ENCODE assay signal across 1 cellular context in the genomic region with DNA sequence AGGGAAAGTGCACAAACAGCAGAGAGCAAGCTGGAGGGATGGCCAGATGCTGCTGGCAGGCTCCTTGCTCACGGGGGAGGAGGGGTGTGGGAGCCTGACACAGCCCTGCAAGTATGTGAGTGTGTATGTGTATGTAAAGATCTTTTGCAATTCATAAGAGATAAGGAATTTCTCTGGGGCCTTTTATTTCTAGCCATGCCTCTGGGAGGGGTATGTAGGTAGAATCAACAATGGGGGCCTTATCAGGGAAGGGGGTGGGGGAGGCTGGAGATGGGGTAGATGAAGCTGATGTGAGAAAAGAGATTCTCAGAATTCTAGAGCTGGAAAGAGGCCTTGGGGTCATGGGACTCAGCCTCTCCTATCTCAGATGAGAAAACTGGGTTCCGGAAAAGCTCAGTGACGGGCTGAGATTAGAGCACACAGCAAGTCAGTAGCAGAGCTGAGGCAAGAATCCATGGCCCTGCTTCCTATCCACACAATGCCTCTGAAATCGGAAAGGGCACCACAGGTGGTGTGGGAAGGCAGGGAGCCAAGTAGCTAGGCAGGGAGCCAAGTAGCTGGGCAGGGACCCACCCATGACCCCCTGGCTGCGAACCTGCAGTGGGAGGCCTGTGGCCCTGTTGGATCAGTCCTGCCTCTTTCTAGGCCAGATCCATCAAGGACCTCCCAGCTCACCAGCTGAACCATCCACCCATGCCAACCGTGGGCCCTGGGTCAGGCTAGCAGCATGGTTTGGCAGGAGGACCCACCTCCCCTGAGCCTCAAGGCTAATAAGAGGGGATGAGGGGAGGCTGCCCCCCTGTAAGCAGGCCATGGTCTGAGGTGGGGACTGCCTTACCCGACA.
A peak's percentile ranks its signal among the peaks of the same experiment; 100 is the strongest.
TF ChIP-seq lines count a peak whose summit lies in the region.

No MANE protein-coding gene starts in this region.

TF ChIP-seq in IMR-90, 13 proteins besides CTCF, POLR2A, EP300 and RAD21:
- no peak for TF ChIP-seq RFX5 (IDR thresholded peaks at IDR 0.05; ENCODE audit: low read depth, low read length)
- TF ChIP-seq BHLHE40 (IDR thresholded peaks at IDR 0.05; ENCODE audit: low read depth, low read length): peak; percentile 77
- TF ChIP-seq SMC3 (IDR thresholded peaks at IDR 0.05; ENCODE audit: low read depth, low read length): no peak
- TF ChIP-seq MXI1 (IDR thresholded peaks at IDR 0.05; ENCODE audit: borderline replicate concordance, low read depth, low read length): no peak
- TF ChIP-seq FOS (IDR thresholded peaks at IDR 0.05; ENCODE audit: low read depth, low read length): peak; percentile 89
- TF ChIP-seq RCOR1 (IDR thresholded peaks at IDR 0.05; ENCODE audit: insufficient replicate concordance, low read length): no peak
- TF ChIP-seq, protein P1, sequence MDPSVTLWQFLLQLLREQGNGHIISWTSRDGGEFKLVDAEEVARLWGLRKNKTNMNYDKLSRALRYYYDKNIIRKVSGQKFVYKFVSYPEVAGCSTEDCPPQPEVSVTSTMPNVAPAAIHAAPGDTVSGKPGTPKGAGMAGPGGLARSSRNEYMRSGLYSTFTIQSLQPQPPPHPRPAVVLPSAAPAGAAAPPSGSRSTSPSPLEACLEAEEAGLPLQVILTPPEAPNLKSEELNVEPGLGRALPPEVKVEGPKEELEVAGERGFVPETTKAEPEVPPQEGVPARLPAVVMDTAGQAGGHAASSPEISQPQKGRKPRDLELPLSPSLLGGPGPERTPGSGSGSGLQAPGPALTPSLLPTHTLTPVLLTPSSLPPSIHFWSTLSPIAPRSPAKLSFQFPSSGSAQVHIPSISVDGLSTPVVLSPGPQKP (IDR thresholded peaks at IDR 0.05; ENCODE audit: borderline replicate concordance, low read depth, low read length): no peak
- peak; percentile 47 for TF ChIP-seq MAFK (IDR thresholded peaks at IDR 0.05; ENCODE audit: low read depth, low read length)
- no peak for TF ChIP-seq NFE2L2 (IDR thresholded peaks at IDR 0.05; ENCODE audit: low read depth, low read length)
- TF ChIP-seq CEBPB (IDR thresholded peaks at IDR 0.05; ENCODE audit: low read depth, low read length): peak; percentile 89
- no peak for TF ChIP-seq CHD1 (IDR thresholded peaks at IDR 0.05; ENCODE audit: low read depth, low read length)
- peak; percentile 79; the same call in 1 of the 2 replicates for TF ChIP-seq MAZ (IDR thresholded peaks at IDR 0.05; ENCODE audit: borderline replicate concordance, low read depth, low read length)
- TF ChIP-seq, protein P2, sequence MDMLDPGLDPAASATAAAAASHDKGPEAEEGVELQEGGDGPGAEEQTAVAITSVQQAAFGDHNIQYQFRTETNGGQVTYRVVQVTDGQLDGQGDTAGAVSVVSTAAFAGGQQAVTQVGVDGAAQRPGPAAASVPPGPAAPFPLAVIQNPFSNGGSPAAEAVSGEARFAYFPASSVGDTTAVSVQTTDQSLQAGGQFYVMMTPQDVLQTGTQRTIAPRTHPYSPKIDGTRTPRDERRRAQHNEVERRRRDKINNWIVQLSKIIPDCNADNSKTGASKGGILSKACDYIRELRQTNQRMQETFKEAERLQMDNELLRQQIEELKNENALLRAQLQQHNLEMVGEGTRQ (IDR thresholded peaks at IDR 0.05; ENCODE audit: low read depth, low read length): 0 out of 2 replicates have a peak, but pooled peaks have one; percentile 16
